Comparison of ENCODE assay signal across 37 cellular contexts in genomic region chr1:182405578-182405977, GRCh38. TPM values are rescaled to one million over a fixed set of nuclear protein-coding genes. Genes with fewer than 3 reads are reported as not detected.
"Had no signal": no experiment of that assay in that cellular context is flagged by ENCODE, and none has a peak within 500 bp of the region (broad histone marks: within the 10 kb centered on the region; RNA-seq: fewer than 3 reads in every experiment).

No MANE protein-coding gene starts in this region.

- DNase-seq: activated B cell treated with CpG ODN at 0.5 μM for 24 hours; activated CD4-positive, alpha-beta memory T cell treated with anti-CD3 and anti-CD28 coated beads for 36 hours; activated CD4-positive, alpha-beta T cell treated with anti-CD3 and anti-CD28 coated beads for 4 hours; activated CD4-positive, alpha-beta T cell treated with anti-CD3 and anti-CD28 coated beads, Interleukin-2, amount 10 ng/mL, durations not matched to agents 24 days and 14 days; activated CD4-positive, alpha-beta T cell treated with anti-CD3 and anti-CD28 coated beads, Interleukin-2, amount 50 U/mL, for 1 hour; activated CD4-positive, alpha-beta T cell treated with anti-CD3 and anti-CD28 coated beads, Interleukin-2, amount 50 U/mL, for 4 hours; activated CD4-positive, CD25-positive, alpha-beta regulatory T cell treated with anti-CD3 and anti-CD28 coated beads, Interleukin-2, amount 50 U/mL, for 72 hours; activated CD8-positive, alpha-beta memory T cell treated with anti-CD3 and anti-CD28 coated beads, Interleukin-2, amount 50 U/mL, for 4 hours; activated CD8-positive, alpha-beta T cell treated with anti-CD3 and anti-CD28 coated beads for 36 hours; activated effector memory CD4-positive, alpha-beta T cell treated with anti-CD3 and anti-CD28 coated beads, Interleukin-2, amount 50 U/mL, for 16 hours; activated gamma-delta T cell treated with Interleukin-2 at 50 U/mL for 16 hours; activated naive CD4-positive, alpha-beta T cell; activated naive CD4-positive, alpha-beta T cell treated with anti-CD3 and anti-CD28 coated beads for 36 hours; activated naive CD4-positive, alpha-beta T cell treated with anti-CD3 and anti-CD28 coated beads, Interleukin-2, amount 50 U/mL, for 16 hours; activated naive CD8-positive, alpha-beta T cell treated with anti-CD3 and anti-CD28 coated beads for 36 hours; activated T-cell treated with anti-CD3 and anti-CD28 coated beads for 4 hours; activated T-cell treated with anti-CD3 and anti-CD28 coated beads, Interleukin-2, amount 50 U/mL, for 1 hour; activated T-cell treated with anti-CD3 and anti-CD28 coated beads, Interleukin-2, amount 50 U/mL, for 4 hours; activated T-cell treated with anti-CD3 and anti-CD28 coated beads, Interleukin-2, amount 50 U/mL, for 72 hours; adrenal gland; amniotic stem cell; aorta; body of pancreas; brain microvascular endothelial cell; central memory CD4-positive, alpha-beta T cell; T-cell; T-helper 2 cell; T-helper 9 cell had no signal

- H3K27ac ChIP-seq: adrenal gland, body of pancreas, brain microvascular endothelial cell, breast epithelium, VCaP had no signal

- H3K4me3 ChIP-seq: adrenal gland, body of pancreas, breast epithelium had no signal

- H3K4me1 ChIP-seq: adrenal gland, breast epithelium had no signal

- H3K27me3 ChIP-seq: body of pancreas, brain microvascular endothelial cell, breast epithelium had no signal

- H3K9me3 ChIP-seq: adrenal gland, body of pancreas, breast epithelium had no signal

- H3K36me3 ChIP-seq: adrenal gland, brain microvascular endothelial cell, breast epithelium had no signal

- ATAC-seq: activated CD8-positive, alpha-beta T cell treated with anti-CD3 and anti-CD28 coated beads for 36 hours; activated naive CD4-positive, alpha-beta T cell treated with anti-CD3 and anti-CD28 coated beads, Interleukin-2, amount 50 U/mL, for 72 hours; activated T-cell treated with anti-CD3 and anti-CD28 coated beads, Interleukin-2, amount 50 U/mL, for 4 hours; activated T-cell treated with anti-CD3 and anti-CD28 coated beads, Interleukin-2, amount 50 U/mL, for 72 hours; activated T-helper 17 cell treated with anti-CD3 and anti-CD28 coated beads, Interleukin-2, amount 50 U/mL, for 72 hours; body of pancreas; T-cell had no signal

RNA-seq across cellular contexts. Expression of gene TEDDM1, which starts 5.1 kb away (rescaled TPM):
- total RNA-seq: activated B cell treated with CpG ODN at 0.5 μM for 24 hours; activated CD4-positive, alpha-beta memory T cell treated with anti-CD3 and anti-CD28 coated beads for 36 hours; activated CD4-positive, alpha-beta T cell treated with anti-CD3 and anti-CD28 coated beads, Interleukin-2, amount 10 ng/mL, durations not matched to agents 24 days and 14 days; activated CD8-positive, alpha-beta memory T cell treated with anti-CD3 and anti-CD28 coated beads for 36 hours; activated CD8-positive, alpha-beta T cell treated with anti-CD3 and anti-CD28 coated beads for 36 hours; activated naive CD4-positive, alpha-beta T cell treated with anti-CD3 and anti-CD28 coated beads for 36 hours; activated naive CD4-positive, alpha-beta T cell treated with anti-CD3 and anti-CD28 coated beads, Interleukin-2, amount 50 U/mL, for 72 hours; activated naive CD8-positive, alpha-beta T cell treated with anti-CD3 and anti-CD28 coated beads for 36 hours; activated T-cell treated with anti-CD3 and anti-CD28 coated beads, Interleukin-2, amount 50 U/mL, for 4 hours; activated T-cell treated with anti-CD3 and anti-CD28 coated beads, Interleukin-2, amount 50 U/mL, for 72 hours; activated T-helper 1 cell treated with anti-CD3 and anti-CD28 coated beads, Interleukin-12 subunit alpha, Interleukin-12 subunit beta, Interleukin-2, Interleukin-4 antibody, amounts not matched to agents 30 ng/mL and 10 ng/mL and 1 ng/mL, durations not matched to agents 14 hours and 24 hours and 36 hours; activated T-helper 17 cell treated with anti-CD3 and anti-CD28 coated beads, Interleukin-2, amount 50 U/mL, for 72 hours; adrenal gland; aorta; astrocyte; body of pancreas; breast epithelium; cardiac septum; cerebellum; T-cell had no signal
- polyA plus RNA-seq: adrenal gland, aorta had no signal

RNA-seq across cellular contexts. Expression of gene RGSL1, which starts 44.4 kb away (rescaled TPM):
- total RNA-seq: activated B cell treated with CpG ODN at 0.5 μM for 24 hours; activated CD4-positive, alpha-beta memory T cell treated with anti-CD3 and anti-CD28 coated beads for 36 hours; activated CD4-positive, alpha-beta T cell treated with anti-CD3 and anti-CD28 coated beads, Interleukin-2, amount 10 ng/mL, durations not matched to agents 24 days and 14 days; activated CD8-positive, alpha-beta memory T cell treated with anti-CD3 and anti-CD28 coated beads for 36 hours; activated CD8-positive, alpha-beta T cell treated with anti-CD3 and anti-CD28 coated beads for 36 hours; activated naive CD4-positive, alpha-beta T cell treated with anti-CD3 and anti-CD28 coated beads for 36 hours; activated naive CD4-positive, alpha-beta T cell treated with anti-CD3 and anti-CD28 coated beads, Interleukin-2, amount 50 U/mL, for 72 hours; activated naive CD8-positive, alpha-beta T cell treated with anti-CD3 and anti-CD28 coated beads for 36 hours; activated T-cell treated with anti-CD3 and anti-CD28 coated beads, Interleukin-2, amount 50 U/mL, for 4 hours; activated T-cell treated with anti-CD3 and anti-CD28 coated beads, Interleukin-2, amount 50 U/mL, for 72 hours; activated T-helper 1 cell treated with anti-CD3 and anti-CD28 coated beads, Interleukin-12 subunit alpha, Interleukin-12 subunit beta, Interleukin-2, Interleukin-4 antibody, amounts not matched to agents 30 ng/mL and 10 ng/mL and 1 ng/mL, durations not matched to agents 14 hours and 24 hours and 36 hours; activated T-helper 17 cell treated with anti-CD3 and anti-CD28 coated beads, Interleukin-2, amount 50 U/mL, for 72 hours; adrenal gland; aorta; astrocyte; body of pancreas; breast epithelium; cardiac septum; cerebellum; T-cell had no signal
- polyA plus RNA-seq: adrenal gland, aorta had no signal
